8 cellular contexts compared by ENCODE assay signal in genomic region chr6:19999319-20000191, GRCh38.
A peak's percentile ranks its signal among the peaks of the same experiment; 100 is the strongest.
DNase-seq lines count a peak whose midpoint lies in the region; ATAC-seq, FAIRE-seq and TF ChIP-seq lines count a peak whose summit lies in the region.

No MANE protein-coding gene starts in this region.

- H3K4me2 ChIP-seq in mesenchymal stem cell (ENCODE audit: low read length, poor library complexity, severe bottlenecking) = no peak overlapping the region

- H2BK15ac ChIP-seq in mesenchymal stem cell (ENCODE audit: low read depth, poor library complexity, severe bottlenecking) = no peak overlapping the region

- H4K8ac ChIP-seq in mesenchymal stem cell (ENCODE audit: low read length) = no peak overlapping the region

- no peak overlapping the region for H3K4me3 ChIP-seq in mesenchymal stem cell (ENCODE audit: insufficient read depth in 1 of 2, low read depth in 1 of 2, low read length in 2 of 2)

- no peaks in the 10 kb centered on the region for H3K79me1 ChIP-seq in mesenchymal stem cell (replicated peaks; ENCODE audit: low read length, poor library complexity, severe bottlenecking)

- H3K27me3 ChIP-seq in mesenchymal stem cell (ENCODE audit: control insufficient read depth in 1 of 2, insufficient read depth in 1 of 2, low read length in 2 of 2) = no peaks in the 10 kb centered on the region

- H3K27me3 Mint-ChIP-seq in HFFc6 (ENCODE audit: insufficient read depth) = no peaks in the 10 kb centered on the region; the same call in none of the 2 replicates

- H2AK5ac ChIP-seq in mesenchymal stem cell (ENCODE audit: low read length, severe bottlenecking) = no peak overlapping the region

- no peak overlapping the region for H2BK120ac ChIP-seq in mesenchymal stem cell (ENCODE audit: low read depth, low read length)

- no peaks in the 10 kb centered on the region for H3K4me1 Mint-ChIP-seq in HFFc6 (ENCODE audit: low read depth)

- peaks cover 30% of the 10 kb centered on the region for H3K9me3 Mint-ChIP-seq in HFFc6

- no peak overlapping the region for H2BK12ac ChIP-seq in mesenchymal stem cell (ENCODE audit: low read length in 2 of 2)

- H3K9ac ChIP-seq in mesenchymal stem cell (ENCODE audit: low read length) = no peak overlapping the region

- no peak overlapping the region for H2BK5ac ChIP-seq in mesenchymal stem cell (ENCODE audit: low read depth, low read length, poor library complexity, severe bottlenecking)

- H3K27ac ChIP-seq in mesenchymal stem cell (ENCODE audit: low read length, poor library complexity, severe bottlenecking) = no peak overlapping the region

- H2AFZ ChIP-seq in mesenchymal stem cell (ENCODE audit: low read depth, low read length) = no peak overlapping the region

- no peak overlapping the region for H3K23ac ChIP-seq in mesenchymal stem cell (ENCODE audit: low read length in 2 of 2)

- TF ChIP-seq CTCF in HFFc6 (IDR thresholded peaks at IDR 0.05) = no peak

- H3K36me3 Mint-ChIP-seq in HFFc6 (ENCODE audit: low read depth) = no peaks in the 10 kb centered on the region

- H3K4ac ChIP-seq in mesenchymal stem cell (ENCODE audit: low read depth in 1 of 2, low read length in 2 of 2) = no peak overlapping the region

- no peak overlapping the region for H4K91ac ChIP-seq in mesenchymal stem cell (ENCODE audit: low read length)

- no peak for FAIRE-seq in RCC 7860 (lab: Jason Lieb, UNC)

- no peak overlapping the region; the same call in 1 of the 2 replicates for H3K4me3 Mint-ChIP-seq in HFFc6

- DNase-seq in Caki2 (ENCODE audit: low read depth) (peak; percentile 74), RCC 7860 (ENCODE audit: low spot score) (peak; percentile 65), mesenchymal stem cell (peak; percentile 0), AG20443 (ENCODE audit: low spot score) (no peak), LoVo (ENCODE audit: low spot score) (no peak), HFFc6 (no peak)

- in situ Hi-C loops in Caki2 (cut with HindIII; ENCODE audit: low pct_unique_long_range_greater_than_20kb, low sequenced_read_pairs) = no loop called here

- no peak overlapping the region for H3K18ac ChIP-seq in mesenchymal stem cell (ENCODE audit: low read depth in 1 of 2, low read length in 2 of 2)

- no peaks in the 10 kb centered on the region for H3K4me1 ChIP-seq in mesenchymal stem cell (ENCODE audit: control insufficient read depth, insufficient read depth, low read depth, low read length)

- no peaks in the 10 kb centered on the region for H3K36me3 ChIP-seq in mesenchymal stem cell (ENCODE audit: control insufficient read depth in 1 of 2, insufficient read depth in 2 of 2, low read depth in 1 of 2, low read length in 2 of 2)

- H3K27ac Mint-ChIP-seq in HFFc6 = no peak overlapping the region

- ATAC-seq in GM19372 (IDR thresholded peaks at IDR 0.05; ENCODE audit: low read depth, unreplicated experiment) = peak; percentile 60
- peak; percentile 92 for ATAC-seq in HG03280 (IDR thresholded peaks at IDR 0.05; ENCODE audit: unreplicated experiment)

- no peak overlapping the region for H3K14ac ChIP-seq in mesenchymal stem cell (ENCODE audit: low read length in 2 of 2)

- H3K9me3 ChIP-seq in mesenchymal stem cell (ENCODE audit: control insufficient read depth, low read length) = no peaks in the 10 kb centered on the region

- 85% methylated on average over 7 of the region's 7 CpGs for WGBS in mesenchymal stem cell

Comparison
In these comparisons a context has a peak if more than half of its experiments do, and no peak if none do; other contexts are left out.
1. DNase-seq: peak in Caki2 (single experiment), RCC 7860 (single experiment) and mesenchymal stem cell (single experiment); none in AG20443 (single experiment), LoVo (single experiment) and HFFc6 (single experiment).